Comparison of ENCODE assay signal across 8 cellular contexts in genomic region chr3:185936814-185937688, GRCh38. TPM values are rescaled to one million over a fixed set of nuclear protein-coding genes. Genes with fewer than 3 reads are reported as not detected.
DNase-seq lines count a peak whose midpoint lies in the region; ATAC-seq and TF ChIP-seq lines count a peak whose summit lies in the region.

No MANE protein-coding gene starts in this region.

- H3K4me2 ChIP-seq in IMR-90 (ENCODE audit: low read depth, low read length) (peak overlapping the region; percentile 87; the same call in 1 of the 2 replicates), OCI-LY1 (ENCODE audit: low read length) (peak overlapping the region; percentile 98)

- in situ Hi-C loops in IMR-90 (cut with MboI; ENCODE audit: low sequenced_read_pairs) = no loop called here

- CTCF ChIA-PET in IMR-90 (lab: Yijun Ruan, JAX) = interaction anchor here (0.9 kb wide), 1 partner anchor 276 kb away, joined by 3 read pairs; no protein-coding TSS in a partner anchor

- peak overlapping the region; percentile 93 to 97 for H4K8ac ChIP-seq in IMR-90 (ENCODE audit: low read depth in 2 of 2, low read length in 2 of 2)

- TF ChIP-seq RAD21 in IMR-90 (IDR thresholded peaks at IDR 0.05; ENCODE audit: low read length) = no peak

- peak overlapping the region; percentile 97 for H4K91ac ChIP-seq in IMR-90 (ENCODE audit: insufficient read depth, low read depth, low read length)

- H4K20me1 ChIP-seq in IMR-90 (ENCODE audit: insufficient read depth, low read length) = peaks cover 58% of the 10 kb centered on the region
- peaks cover 17% of the 10 kb centered on the region for H4K20me1 ChIP-seq in OCI-LY1 (ENCODE audit: insufficient read depth, low read length)

- peak overlapping the region; percentile 99 for H3K23ac ChIP-seq in IMR-90 (ENCODE audit: low read depth, low read length)

- peak overlapping the region; percentile 96 for H3K4ac ChIP-seq in IMR-90 (ENCODE audit: low read depth, low read length)

- H3K14ac ChIP-seq in IMR-90 (replicated peaks; ENCODE audit: low read depth, low read length) = peak overlapping the region; percentile 98

- dilution Hi-C loops in IMR-90 (cut with HindIII; ENCODE audit: low sequenced_read_pairs, unreplicated experiment) = no loop called here

- H3K27me3 ChIP-seq in IMR-90 (ENCODE audit: control insufficient read depth, insufficient read depth, low read length) = no peaks in the 10 kb centered on the region
- H3K27me3 ChIP-seq in OCI-LY1 (ENCODE audit: insufficient read depth, low read length) = no peaks in the 10 kb centered on the region
- H3K27me3 ChIP-seq in mononuclear cell (ENCODE audit: insufficient read depth, low read length) = no peaks in the 10 kb centered on the region

- peak overlapping the region; percentile 100 for H2AK9ac ChIP-seq in IMR-90 (replicated peaks; ENCODE audit: low read depth, low read length, poor library complexity)

- peak overlapping the region; percentile 95 for H3K27ac ChIP-seq in IMR-90 (ENCODE audit: insufficient read depth, low read length)
- peak overlapping the region; percentile 88 for H3K27ac ChIP-seq in OCI-LY1 (ENCODE audit: low read depth, low read length, poor library complexity, severe bottlenecking)

- intact Hi-C loops in IMR-90 (cut with micrococcal nuclease) = loop anchor here (2.0 kb wide), 1 partner anchor 114 kb away; no protein-coding TSS in a partner anchor

- H2AFZ ChIP-seq in IMR-90 (replicated peaks; ENCODE audit: low read length, poor library complexity) (peak overlapping the region; percentile 87), OCI-LY1 (ENCODE audit: low read length) (no peak overlapping the region)

- H3K9ac ChIP-seq in IMR-90 (ENCODE audit: low read depth, low read length) (peak overlapping the region; percentile 96), OCI-LY1 (ENCODE audit: low read length) (peak overlapping the region; percentile 90)

- BruUV-seq in IMR-90 (replicated peaks; lab: Mats Ljungman, UMichigan) = TSS peak; percentile 28

- H3K4me3 ChIP-seq in IMR-90 (ENCODE audit: insufficient read depth, low read depth, low read length) (peak overlapping the region; percentile 75), OCI-LY1 (ENCODE audit: low read depth, low read length, poor library complexity, severe bottlenecking) (peak overlapping the region; percentile 90), epithelial cell of esophagus (ENCODE audit: low read length) (peak overlapping the region; percentile 96), mononuclear cell (ENCODE audit: low read length) (peak overlapping the region; percentile 96)

- no peak overlapping the region for H2BK15ac ChIP-seq in IMR-90 (ENCODE audit: low read depth, low read length)

- no peak for TF ChIP-seq POLR2A in IMR-90 (IDR thresholded peaks at IDR 0.05; ENCODE audit: low read depth, low read length)

- TF ChIP-seq CTCF in IMR-90 (conservative IDR thresholded peaks at IDR 0.05; ENCODE audit: low read depth, low read length) (no peak), OCI-LY1 (IDR thresholded peaks at IDR 0.05; ENCODE audit: low read length) (no peak), epithelial cell of esophagus (IDR thresholded peaks at IDR 0.05; ENCODE audit: insufficient read depth, low read depth, low read length, missing control alignments) (no peak)

- peaks cover 2% of the 10 kb centered on the region; the same call in 1 of the 2 replicates for H3K4me1 ChIP-seq in IMR-90 (ENCODE audit: control insufficient read depth, insufficient read depth, low read length)
- H3K4me1 ChIP-seq in OCI-LY1 (ENCODE audit: insufficient read depth, low read length, severe bottlenecking) = peaks cover 37% of the 10 kb centered on the region
- H3K4me1 ChIP-seq in mononuclear cell (ENCODE audit: insufficient read depth, low read length) = peaks cover 31% of the 10 kb centered on the region

- no peaks in the 10 kb centered on the region for H3K9me1 ChIP-seq in IMR-90 (ENCODE audit: insufficient read depth, low read length)

- peak overlapping the region; percentile 64 for H2BK120ac ChIP-seq in IMR-90 (ENCODE audit: low read depth, low read length)

- ATAC-seq in GM21526 (IDR thresholded peaks at IDR 0.05; ENCODE audit: low FRiP score, unreplicated experiment) = peak; percentile 41
- ATAC-seq in IMR-90 (ENCODE audit: low read depth) = peak; percentile 78

- H2BK5ac ChIP-seq in IMR-90 (ENCODE audit: low read depth, low read length, poor library complexity, severe bottlenecking) = peak overlapping the region; percentile 95

- H2BK20ac ChIP-seq in IMR-90 (ENCODE audit: low read depth, low read length) = no peak overlapping the region

- POLR2A ChIA-PET in IMR-90 (lab: Charles Lee; ENCODE audit: unreplicated experiment) = interaction anchor here (0.7 to 1.5 kb wide), 2 partner anchors 9 to 1278 kb away, joined by 3 to 4 read pairs; no protein-coding TSS in a partner anchor

- WGBS in IMR-90 (ENCODE audit: extremely low coverage in 2 of 2, insufficient read length in 1 of 2), 2 experiments = 0% methylated on average over 6 of the region's 56 CpGs; no CpG with 5 or more reads in 1 of the 2 experiments

- H2AK5ac ChIP-seq in IMR-90 (ENCODE audit: low read depth, low read length) = peak overlapping the region; percentile 99

- DNase-seq in COLO668 (lab: John Stamatoyannopoulos, UW; ENCODE audit: unreplicated experiment) (peak; percentile 88), IMR-90 (peak; percentile 83), activated T-cell treated with anti-CD3 and anti-CD28 coated beads for 1 hour (ENCODE audit: low read depth) (peak; percentile 80), epithelial cell of esophagus (ENCODE audit: low read depth) (peak; percentile 88)
- peak; percentile 79 to 80 for DNase-seq in stimulated activated CD8-positive, alpha-beta memory T cell treated with anti-CD3 and anti-CD28 coated beads, Interleukin-2, amount 100 ng/mL, for 48 hours (ENCODE audit: low read depth in 2 of 2)

- H4K5ac ChIP-seq in IMR-90 (ENCODE audit: low read depth, low read length) = peak overlapping the region; percentile 76

- H3K9me3 ChIP-seq in IMR-90 (ENCODE audit: control insufficient read depth, insufficient read depth, low read length) = no peaks in the 10 kb centered on the region
- no peaks in the 10 kb centered on the region for H3K9me3 ChIP-seq in OCI-LY1 (ENCODE audit: low read length)
- no peaks in the 10 kb centered on the region for H3K9me3 ChIP-seq in mononuclear cell (ENCODE audit: low read depth, low read length)

- H3K18ac ChIP-seq in IMR-90 (ENCODE audit: low read depth, low read length) = peak overlapping the region; percentile 68

- H3K79me2 ChIP-seq in OCI-LY1 (ENCODE audit: insufficient read depth, low read length) = peaks cover 57% of the 10 kb centered on the region

- H3K36me3 ChIP-seq in IMR-90 (ENCODE audit: control insufficient read depth, insufficient read depth, low read length) (no peaks in the 10 kb centered on the region), OCI-LY1 (ENCODE audit: insufficient read depth, low read length) (peaks cover 51% of the 10 kb centered on the region)

- H3K79me1 ChIP-seq in IMR-90 (ENCODE audit: low read depth in 1 of 2, low read length in 2 of 2) = peaks cover 0 to 5% of the 10 kb centered on the region in 2 experiments; a peak in 1 of 4 replicates

- H3F3A ChIP-seq in OCI-LY1 (ENCODE audit: insufficient read depth, low read length) = no peaks in the 10 kb centered on the region

- no peaks in the 10 kb centered on the region for H3K9me2 ChIP-seq in OCI-LY1 (ENCODE audit: low read depth, low read length)

- peak overlapping the region; percentile 98 for H3K56ac ChIP-seq in IMR-90 (ENCODE audit: extremely low read depth, insufficient read depth, low read length)

TF ChIP-seq in IMR-90, 13 proteins besides CTCF, POLR2A, EP300 and RAD21:
- TF ChIP-seq BHLHE40 (IDR thresholded peaks at IDR 0.05; ENCODE audit: low read depth, low read length) = 0 out of 2 replicates have a peak, but pooled peaks have one; percentile 5
- peak; percentile 8 for TF ChIP-seq RCOR1 (IDR thresholded peaks at IDR 0.05; ENCODE audit: insufficient replicate concordance, low read length)
- peak; percentile 69; the same call in 1 of the 2 replicates for TF ChIP-seq MAZ (IDR thresholded peaks at IDR 0.05; ENCODE audit: borderline replicate concordance, low read depth, low read length)
- no peak for TF ChIP-seq CEBPB (IDR thresholded peaks at IDR 0.05; ENCODE audit: low read depth, low read length)
- 0 out of 2 replicates have a peak, but pooled peaks have one; percentile 38 for TF ChIP-seq MXI1 (IDR thresholded peaks at IDR 0.05; ENCODE audit: borderline replicate concordance, low read depth, low read length)
- peak; percentile 97; the same call in 1 of the 2 replicates for TF ChIP-seq CHD1 (IDR thresholded peaks at IDR 0.05; ENCODE audit: low read depth, low read length)
- TF ChIP-seq MAFK (IDR thresholded peaks at IDR 0.05; ENCODE audit: low read depth, low read length) = no peak

RNA-seq across cellular contexts. Expression of gene TRA2B, which starts 0.8 kb away (rescaled TPM):
- total RNA-seq in IMR-90 (2012; rRNA removed) = 208 and 328 TPM in 2 replicates
- 119 and 127 TPM in 2 replicates for polyA plus RNA-seq in IMR-90 (2012; rRNA removed)
- polyA plus RNA-seq in IMR-90 (2012; cell fraction: cytosol; rRNA removed) = 61.5 and 139 TPM in 2 replicates
- 56.9 and 179 TPM in 2 replicates for polyA plus RNA-seq in IMR-90 (2012; cell fraction: nucleus; rRNA removed; ENCODE audit: low replicate concordance)
- total RNA-seq in mononuclear cell = 496 TPM

Comparison
In these comparisons a context has a peak if more than half of its experiments do, and no peak if none do; other contexts are left out.
1. Peak in every context shown above with its lines: DNase-seq, ATAC-seq, H3K4me3 ChIP-seq and H3K27ac ChIP-seq.